23 cellular contexts compared by ENCODE assay signal in genomic region chr16:72018470-72018869, GRCh38. TPM values are rescaled to one million over a fixed set of nuclear protein-coding genes. Genes with fewer than 3 reads are reported as not detected.
"Had no signal": no experiment of that assay in that cellular context is flagged by ENCODE, and none has a peak within 500 bp of the region (broad histone marks: within the 10 kb centered on the region; RNA-seq: fewer than 3 reads in every experiment).

No MANE protein-coding gene starts in this region.

- H3K4me1 ChIP-seq: colonic mucosa had no signal

- H3K27ac ChIP-seq: colonic mucosa, esophagus muscularis mucosa, vagina had no signal

- H3K9me3 ChIP-seq: breast epithelium, colonic mucosa, esophagus muscularis mucosa, vagina had no signal

- H3K27me3 ChIP-seq: breast epithelium, colonic mucosa, esophagus muscularis mucosa, vagina had no signal

- DNase-seq: activated CD4-positive, alpha-beta T cell treated with anti-CD3 and anti-CD28 coated beads, Interleukin-2, amount 50 U/mL, for 4 hours; activated CD8-positive, alpha-beta memory T cell treated with anti-CD3 and anti-CD28 coated beads for 24 hours; activated CD8-positive, alpha-beta memory T cell treated with anti-CD3 and anti-CD28 coated beads, Interleukin-2, amount 50 U/mL, for 4 hours; activated naive CD4-positive, alpha-beta T cell treated with Interleukin-2 at 50 U/mL for 16 hours; activated naive CD8-positive, alpha-beta T cell treated with anti-CD3 and anti-CD28 coated beads, Interleukin-2, amount 10 ng/mL, durations not matched to agents 7 days and 5 days; activated T-cell treated with anti-CD3 and anti-CD28 coated beads, Interleukin-2, amount 50 U/mL, for 24 hours; amniotic stem cell; colonic mucosa; islet precursor cell; left colon; retina; stimulated activated CD4-positive, alpha-beta T cell treated with anti-CD3 and anti-CD28 coated beads, Interleukin-4, amount 100 ng/mL, for 24 hours; T-helper 9 cell; trophoblast cell had no signal

- H3K4me3 ChIP-seq: breast epithelium, colonic mucosa, esophagus muscularis mucosa, vagina had no signal

- ATAC-seq: activated T-helper 17 cell treated with anti-CD3 and anti-CD28 coated beads, Interleukin-2, amount 50 U/mL, for 72 hours; left colon; natural killer cell treated with Interleukin-12 subunit alpha and Interleukin-12 subunit beta and Interleukin-15 and Interleukin-18, amount 100 ng/mL, for 72 hours; WTC11 had no signal

- H3K36me3 ChIP-seq: breast epithelium, colonic mucosa had no signal

RNA-seq across cellular contexts. Expression of gene PKD1L3, which starts 18.3 kb away (rescaled TPM):
- total RNA-seq: natural killer cell treated with Interleukin-12 subunit alpha and Interleukin-12 subunit beta and Interleukin-15 and Interleukin-18, amount 100 ng/mL, for 72 hours; osteocyte; T-helper 1 cell treated with Interleukin-12 subunit alpha and Interleukin-12 subunit beta and Interleukin-4 antibody, amounts not matched to agents 30 ng/mL and 1 ng/mL, for 36 hours; vagina; WTC11 had no signal

RNA-seq across cellular contexts. Expression of gene HP, which starts 35.8 kb away (rescaled TPM):
- total RNA-seq: activated naive CD8-positive, alpha-beta T cell treated with anti-CD3 and anti-CD28 coated beads, Interleukin-2, amount 10 ng/mL, durations not matched to agents 7 days and 5 days; activated T-helper 17 cell treated with anti-CD3 and anti-CD28 coated beads, Interleukin-2, amount 50 U/mL, for 72 hours; left colon; natural killer cell treated with Interleukin-12 subunit alpha and Interleukin-12 subunit beta and Interleukin-15 and Interleukin-18, amount 100 ng/mL, for 72 hours; osteocyte; progenitor cell of endocrine pancreas; T-helper 1 cell treated with Interleukin-12 subunit alpha and Interleukin-12 subunit beta and Interleukin-4 antibody, amounts not matched to agents 30 ng/mL and 1 ng/mL, for 36 hours had no signal

RNA-seq across cellular contexts. Expression of gene HPR, which starts 44.6 kb away (rescaled TPM):
- total RNA-seq: activated naive CD8-positive, alpha-beta T cell treated with anti-CD3 and anti-CD28 coated beads, Interleukin-2, amount 10 ng/mL, durations not matched to agents 7 days and 5 days; activated T-helper 17 cell treated with anti-CD3 and anti-CD28 coated beads, Interleukin-2, amount 50 U/mL, for 72 hours; left colon; natural killer cell treated with Interleukin-12 subunit alpha and Interleukin-12 subunit beta and Interleukin-15 and Interleukin-18, amount 100 ng/mL, for 72 hours; osteocyte; T-helper 1 cell treated with Interleukin-12 subunit alpha and Interleukin-12 subunit beta and Interleukin-4 antibody, amounts not matched to agents 30 ng/mL and 1 ng/mL, for 36 hours; WTC11 had no signal
